ENCODE assay signal across 14 cellular contexts in the genomic region with DNA sequence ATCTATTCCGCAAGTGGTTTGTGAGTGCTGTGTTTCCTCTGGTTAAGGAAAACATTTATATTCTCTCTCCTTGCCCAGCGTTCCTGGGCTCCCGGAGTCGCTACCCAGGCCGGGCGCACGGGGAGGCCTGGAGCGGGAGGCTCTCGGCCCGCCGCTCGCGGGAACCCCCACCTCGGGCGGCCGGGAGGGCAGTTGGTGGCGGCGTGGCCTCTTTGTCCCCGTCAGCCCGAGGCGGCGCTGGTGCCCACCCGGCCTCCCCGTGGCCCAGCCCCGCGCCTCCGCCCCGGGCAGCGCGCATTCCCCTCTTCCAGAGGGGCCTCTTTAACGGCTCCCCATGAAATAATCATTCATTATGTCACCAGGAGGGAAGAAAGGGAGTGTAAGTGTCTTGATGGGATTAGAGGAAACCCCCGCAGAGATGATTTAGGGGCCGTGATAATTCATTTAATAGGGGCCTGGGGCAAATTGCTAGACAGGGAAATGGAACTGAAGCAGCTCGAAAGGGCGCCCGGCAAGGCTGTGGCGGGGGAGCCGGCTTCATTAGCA.
DNase-seq lines count a peak whose midpoint lies in the region; ATAC-seq and TF ChIP-seq lines count a peak whose summit lies in the region.
"Had no signal": no experiment of that assay in that cellular context is flagged by ENCODE, and none has a peak within 500 bp of the region (broad histone marks: within the 10 kb centered on the region; RNA-seq: fewer than 3 reads in every experiment).

No MANE protein-coding gene starts in this region.

- H3K4me1 ChIP-seq in ES-I3 (ENCODE audit: insufficient read depth, low read length) (peaks cover 18% of the 10 kb centered on the region), HUES6 (ENCODE audit: control insufficient read depth, insufficient read depth, low read length) (peaks cover 26% of the 10 kb centered on the region), ectodermal cell (ENCODE audit: control insufficient read depth, insufficient read depth, low read length) (peaks cover 33% of the 10 kb centered on the region)

- no peaks in the 10 kb centered on the region for H3K36me3 ChIP-seq in ES-I3 (ENCODE audit: insufficient read depth, low read length)
- H3K36me3 ChIP-seq in HUES6 (ENCODE audit: control insufficient read depth, insufficient read depth, low read length), result no peaks in the 10 kb centered on the region
- H3K36me3 ChIP-seq in ectodermal cell (ENCODE audit: control insufficient read depth, insufficient read depth, low read length), result no peaks in the 10 kb centered on the region

- peak overlapping the region; percentile 49 for H3K4me3 Mint-ChIP-seq in mesothelial cell of epicardium
- H3K4me3 Mint-ChIP-seq: T-helper 17 cell had no signal

- H3K9me3 ChIP-seq in ES-I3 (ENCODE audit: control insufficient read depth, insufficient read depth, low read length), result no peaks in the 10 kb centered on the region
- H3K9me3 ChIP-seq in HUES6 (ENCODE audit: control insufficient read depth, insufficient read depth, low read depth, low read length), result no peaks in the 10 kb centered on the region
- H3K9me3 ChIP-seq in ectodermal cell (ENCODE audit: control insufficient read depth, low read length), result no peaks in the 10 kb centered on the region

- H3K36me3 Mint-ChIP-seq in mesothelial cell of epicardium, result peaks cover 1% of the 10 kb centered on the region

- H3K27ac ChIP-seq in HUES6 (ENCODE audit: low read depth, low read length) (no peak overlapping the region), ectodermal cell (ENCODE audit: insufficient read depth, low read depth, low read length, poor library complexity, severe bottlenecking) (peak overlapping the region; percentile 44)
- H3K27ac ChIP-seq: PC-9 had no signal

- H3K4me3 ChIP-seq in HUES6 (ENCODE audit: low read depth, low read length) (peak overlapping the region; percentile 52), ectodermal cell (ENCODE audit: insufficient read depth, low read depth, low read length) (peak overlapping the region; percentile 8)
- H3K4me3 ChIP-seq: PC-9 had no signal

- DNase-seq in mesothelial cell of epicardium (ENCODE audit: low spot score in 2 of 2, unreplicated experiment in 2 of 2) (peak; percentile 30 to 52), NCI-H2107 (lab: John Stamatoyannopoulos, UW) (no peak), cortex of kidney (lab: John Stamatoyannopoulos, UW) (no peak)
- DNase-seq: activated CD4-positive, alpha-beta T cell treated with anti-CD3 and anti-CD28 coated beads for 48 hours; MM.1S; PC-9; stimulated activated CD4-positive, alpha-beta T cell treated with anti-CD3 and anti-CD28 coated beads, Interleukin-4, amount 100 ng/mL, for 4 hours; stimulated activated naive CD4-positive, alpha-beta T cell treated with Interleukin-2 at 50 U/mL for 16 hours; T-helper 17 cell had no signal

- WGBS in ectodermal cell, 2 experiments, result 0% methylated on average over 30 to 38 of the region's 38 CpGs

- H3K27me3 ChIP-seq in HUES6 (ENCODE audit: control insufficient read depth, insufficient read depth, low read length) (peaks cover 82% of the 10 kb centered on the region), ectodermal cell (ENCODE audit: control insufficient read depth, insufficient read depth, low read length, poor library complexity, severe bottlenecking) (peaks cover 76% of the 10 kb centered on the region)

- TF ChIP-seq CTCF in mesothelial cell of epicardium (IDR thresholded peaks at IDR 0.05; ENCODE audit: unreplicated experiment), result no peak

- H3K27ac Mint-ChIP-seq in mesothelial cell of epicardium, result no peak overlapping the region
- H3K27ac Mint-ChIP-seq: T-helper 17 cell had no signal

- ATAC-seq in GM19452 (IDR thresholded peaks at IDR 0.05; ENCODE audit: unreplicated experiment), result no peak
- no peak for ATAC-seq in HG03378 (IDR thresholded peaks at IDR 0.05; ENCODE audit: unreplicated experiment)
- ATAC-seq: T-helper 17 cell had no signal

- H3K27me3 Mint-ChIP-seq in mesothelial cell of epicardium (ENCODE audit: low read depth), result peaks cover 84% of the 10 kb centered on the region

- peak overlapping the region; percentile 66; the same call in 1 of the 2 replicates for H3K9ac ChIP-seq in ES-I3 (ENCODE audit: low read depth, low read length)
- H3K9ac ChIP-seq in HUES6 (ENCODE audit: low read length), result peak overlapping the region; percentile 55

- peaks cover 13% of the 10 kb centered on the region for H3K4me1 Mint-ChIP-seq in mesothelial cell of epicardium

- peaks cover 11% of the 10 kb centered on the region for H3K9me3 Mint-ChIP-seq in mesothelial cell of epicardium

Comparison
In these comparisons a context has a peak if more than half of its experiments do, and no peak if none do; other contexts are left out.
1. DNase-seq: peak in mesothelial cell of epicardium (2 of 2); none in NCI-H2107 (single experiment) and cortex of kidney (single experiment).